29 cellular contexts compared by ENCODE assay signal in the genomic region with DNA sequence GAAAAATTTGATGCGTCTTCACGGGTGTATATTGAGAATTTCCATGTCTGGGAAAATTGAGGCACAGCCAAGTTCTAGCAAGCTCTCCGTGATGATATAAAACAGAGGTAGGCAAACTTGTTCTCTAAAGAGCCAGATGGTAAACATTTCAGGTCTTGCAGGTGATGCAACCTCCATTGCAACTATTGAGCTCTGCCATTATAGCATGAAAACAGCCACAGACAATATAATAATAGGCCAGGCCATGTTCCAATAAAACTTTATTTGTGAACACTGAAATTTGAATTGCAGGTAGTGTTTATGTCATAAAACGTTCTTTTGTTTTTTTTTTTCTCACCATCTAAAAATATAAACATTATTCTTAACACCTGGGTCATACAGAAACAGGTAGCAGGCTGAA.
"Had no signal": no experiment of that assay in that cellular context is flagged by ENCODE, and none has a peak within 500 bp of the region (broad histone marks: within the 10 kb centered on the region; RNA-seq: fewer than 3 reads in every experiment).

No MANE protein-coding gene starts in this region.

- FAIRE-seq: small intestine, urothelium cell line had no signal

- H3K36me3 ChIP-seq: ovary, right lobe of liver, sigmoid colon, stomach, thoracic aorta, thyroid gland, tibial nerve, upper lobe of left lung, vagina had no signal

- DNase-seq: nephron progenitor cell; occipital lobe; ovary; posterior cingulate gyrus; psoas muscle; right cardiac atrium; right lobe of liver; sigmoid colon; small intestine; stimulated activated CD4-positive, alpha-beta T cell treated with anti-CD3 and anti-CD28 coated beads, Interleukin-15, amount 100 ng/mL, for 24 hours; stimulated activated CD4-positive, alpha-beta T cell treated with anti-CD3 and anti-CD28 coated beads, Interleukin-2, amount 100 ng/mL, for 24 hours; stimulated activated CD4-positive, alpha-beta T cell treated with anti-CD3 and anti-CD28 coated beads, Interleukin-2, amount 100 ng/mL, for 48 hours; stimulated activated CD4-positive, alpha-beta T cell treated with anti-CD3 and anti-CD28 coated beads, Interleukin-4, amount 100 ng/mL, for 24 hours; stimulated activated naive B cell treated with anti-CD40 and anti-IgM and Interleukin-4, amounts not matched to agents 10 μg/mL and 1 μg/mL and 100 μg/mL, for 72 hours; stimulated activated naive CD4-positive, alpha-beta T cell treated with Interleukin-2 at 50 U/mL for 16 hours; stomach; thyroid gland; trophoblast cell; upper lobe of left lung had no signal

- H3K9me3 ChIP-seq: ovary, psoas muscle, right lobe of liver, sigmoid colon, thoracic aorta, thyroid gland, upper lobe of left lung, vagina had no signal

- H3K79me2 ChIP-seq: parathyroid adenoma had no signal

- H3K27ac Mint-ChIP-seq: natural killer cell treated with Interleukin-12 subunit alpha and Interleukin-12 subunit beta and Interleukin-15 and Interleukin-18, amount 100 ng/mL, for 72 hours; nephron progenitor cell; progenitor cell of endocrine pancreas; stimulated activated effector memory CD8-positive, alpha-beta T cell treated with anti-CD3 and anti-CD28 coated beads, Interleukin-12 subunit alpha, Interleukin-12 subunit beta, amount 100 ng/mL, for 72 hours; stimulated activated naive B cell treated with anti-CD40 and anti-IgM and Interleukin-4, amounts not matched to agents 10 μg/mL and 1 μg/mL and 100 μg/mL, for 72 hours; stimulated activated naive CD8-positive, alpha-beta T cell treated with anti-CD3 and anti-CD28 coated beads, Interleukin-15, Interleukin-2, amounts not matched to agents 100 ng/mL and 50 ng/mL, for 24 hours had no signal

- ATAC-seq: natural killer cell treated with Interleukin-12 subunit alpha and Interleukin-12 subunit beta and Interleukin-15 and Interleukin-18, amount 100 ng/mL, for 72 hours; psoas muscle; right cardiac atrium; stimulated activated effector memory CD8-positive, alpha-beta T cell treated with anti-CD3 and anti-CD28 coated beads, Interleukin-12 subunit alpha, Interleukin-12 subunit beta, amount 100 ng/mL, for 72 hours; stimulated activated naive B cell treated with anti-CD40 and anti-IgM and Interleukin-4, amounts not matched to agents 10 μg/mL and 1 μg/mL and 100 μg/mL, for 72 hours had no signal

- H3K27me3 ChIP-seq: ovary, right lobe of liver, sigmoid colon, stomach, thyroid gland, tibial nerve, upper lobe of left lung, vagina had no signal

- H3K4me3 Mint-ChIP-seq: natural killer cell treated with Interleukin-12 subunit alpha and Interleukin-12 subunit beta and Interleukin-15 and Interleukin-18, amount 100 ng/mL, for 72 hours; nephron progenitor cell; neural crest cell; stimulated activated effector memory CD8-positive, alpha-beta T cell treated with anti-CD3 and anti-CD28 coated beads, Interleukin-12 subunit alpha, Interleukin-12 subunit beta, amount 100 ng/mL, for 72 hours; stimulated activated naive B cell treated with anti-CD40 and anti-IgM and Interleukin-4, amounts not matched to agents 10 μg/mL and 1 μg/mL and 100 μg/mL, for 72 hours; stimulated activated naive CD8-positive, alpha-beta T cell treated with anti-CD3 and anti-CD28 coated beads, Interleukin-15, Interleukin-2, amounts not matched to agents 100 ng/mL and 50 ng/mL, for 24 hours had no signal

- H3K36me3 Mint-ChIP-seq: natural killer cell treated with Interleukin-12 subunit alpha and Interleukin-12 subunit beta and Interleukin-15 and Interleukin-18, amount 100 ng/mL, for 72 hours; stimulated activated effector memory CD8-positive, alpha-beta T cell treated with anti-CD3 and anti-CD28 coated beads, Interleukin-12 subunit alpha, Interleukin-12 subunit beta, amount 100 ng/mL, for 72 hours; stimulated activated naive B cell treated with anti-CD40 and anti-IgM and Interleukin-4, amounts not matched to agents 10 μg/mL and 1 μg/mL and 100 μg/mL, for 72 hours had no signal

- H3K4me1 ChIP-seq: parathyroid adenoma, psoas muscle, sigmoid colon, stomach, thyroid gland, tibial nerve, upper lobe of left lung, vagina had no signal

- H3K9me3 Mint-ChIP-seq: natural killer cell treated with Interleukin-12 subunit alpha and Interleukin-12 subunit beta and Interleukin-15 and Interleukin-18, amount 100 ng/mL, for 72 hours had no signal

- H3K4me3 ChIP-seq: ovary, psoas muscle, right lobe of liver, sigmoid colon, stomach, thoracic aorta, thyroid gland, tibial nerve, upper lobe of left lung, vagina had no signal

- H3K4me1 Mint-ChIP-seq: nephron progenitor cell; stimulated activated naive B cell treated with anti-CD40 and anti-IgM and Interleukin-4, amounts not matched to agents 10 μg/mL and 1 μg/mL and 100 μg/mL, for 72 hours had no signal

- H2AFZ ChIP-seq: parathyroid adenoma had no signal

- H3K27me3 Mint-ChIP-seq: progenitor cell of endocrine pancreas had no signal

- H3K9ac ChIP-seq: parathyroid adenoma had no signal

- H3K27ac ChIP-seq: ovary, parathyroid adenoma, psoas muscle, sigmoid colon, stomach, thoracic aorta, thyroid gland, tibial nerve, vagina had no signal
